Comparison of ENCODE assay signal across 1 cellular context in the genomic region with DNA sequence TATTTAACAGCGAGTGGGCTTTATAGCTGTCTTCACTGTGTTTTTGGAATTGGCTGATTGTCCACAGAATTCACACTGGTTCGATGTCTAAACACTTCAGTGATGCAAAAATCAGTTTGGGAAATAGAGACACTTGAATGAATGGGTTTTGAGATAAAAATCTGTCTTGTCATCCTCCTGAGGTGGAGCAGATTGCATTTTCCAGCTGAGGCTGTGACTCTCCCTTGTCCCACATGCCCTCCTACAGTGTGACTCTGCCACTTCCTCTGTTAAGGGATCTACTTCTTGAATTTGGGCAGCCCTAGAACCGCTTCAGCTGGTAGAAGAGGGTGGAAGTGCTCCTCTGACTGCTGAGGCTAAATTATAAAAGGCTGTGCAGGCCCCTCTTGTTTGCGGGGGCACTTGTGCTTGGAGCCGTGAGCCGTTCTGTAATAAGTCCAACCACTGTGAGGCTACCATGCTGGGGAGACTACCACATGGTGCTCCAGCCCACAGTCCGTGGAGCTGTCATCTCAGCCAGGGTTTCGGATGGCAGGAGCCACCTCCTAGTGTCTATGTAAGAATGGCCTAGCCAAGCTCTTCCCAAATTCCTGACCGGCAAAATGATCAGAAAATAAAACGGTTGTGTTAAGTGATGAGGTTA.
TF ChIP-seq lines count a peak whose summit lies in the region.

No MANE protein-coding gene starts in this region.

TF ChIP-seq in IMR-90, 13 proteins besides CTCF, POLR2A, EP300 and RAD21 (continued from another document):
- TF ChIP-seq CHD1 (IDR thresholded peaks at IDR 0.05; ENCODE audit: low read depth, low read length) (no peak), NFE2L2 (IDR thresholded peaks at IDR 0.05; ENCODE audit: low read depth, low read length) (peak; percentile 40; the same call in 1 of the 2 replicates), RFX5 (IDR thresholded peaks at IDR 0.05; ENCODE audit: low read depth, low read length) (no peak)
- TF ChIP-seq, protein P1, sequence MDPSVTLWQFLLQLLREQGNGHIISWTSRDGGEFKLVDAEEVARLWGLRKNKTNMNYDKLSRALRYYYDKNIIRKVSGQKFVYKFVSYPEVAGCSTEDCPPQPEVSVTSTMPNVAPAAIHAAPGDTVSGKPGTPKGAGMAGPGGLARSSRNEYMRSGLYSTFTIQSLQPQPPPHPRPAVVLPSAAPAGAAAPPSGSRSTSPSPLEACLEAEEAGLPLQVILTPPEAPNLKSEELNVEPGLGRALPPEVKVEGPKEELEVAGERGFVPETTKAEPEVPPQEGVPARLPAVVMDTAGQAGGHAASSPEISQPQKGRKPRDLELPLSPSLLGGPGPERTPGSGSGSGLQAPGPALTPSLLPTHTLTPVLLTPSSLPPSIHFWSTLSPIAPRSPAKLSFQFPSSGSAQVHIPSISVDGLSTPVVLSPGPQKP (IDR thresholded peaks at IDR 0.05; ENCODE audit: borderline replicate concordance, low read depth, low read length): no peak
TF ChIP-seq in IMR-90: peak in this region for 1.
